1 cellular context compared by ENCODE assay signal in the genomic region with DNA sequence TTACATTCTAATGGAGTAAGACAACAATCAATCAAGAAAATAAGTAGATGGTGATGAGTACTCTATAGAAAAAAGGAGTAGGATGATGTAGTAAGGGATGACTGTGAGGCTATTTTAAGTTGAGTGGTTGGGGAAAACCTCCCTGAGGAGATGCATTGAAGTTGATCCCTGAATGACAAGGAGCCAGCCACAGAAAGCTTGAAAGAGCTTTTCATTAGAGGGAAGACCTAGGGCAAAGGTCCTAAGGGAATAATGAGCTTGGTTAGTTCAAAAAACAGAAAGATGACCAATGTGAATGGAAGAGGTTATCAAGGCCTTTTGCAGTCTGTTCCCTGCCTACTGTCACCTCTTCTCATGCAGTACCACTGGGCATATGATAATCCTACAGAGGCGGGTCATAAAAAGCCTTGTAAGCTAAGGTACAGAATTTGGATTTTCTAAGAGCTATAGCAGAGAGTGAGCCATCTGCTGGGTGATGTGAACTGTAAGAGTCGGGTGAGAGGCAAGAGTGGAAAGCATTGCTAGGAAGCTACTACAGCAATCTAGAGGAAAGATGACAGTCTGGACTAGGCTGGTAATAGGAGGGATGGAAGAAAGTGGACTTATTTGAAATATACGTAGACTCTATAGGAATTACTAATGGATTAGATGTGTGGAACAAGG.
TF ChIP-seq lines count a peak whose summit lies in the region.

No MANE protein-coding gene starts in this region.

TF ChIP-seq in SK-N-SH treated with all-trans-retinoic acid at 6 μM for 48 hours, 23 proteins besides CTCF, POLR2A, EP300 and RAD21 (continued from another document):
- TF ChIP-seq, protein P1, sequence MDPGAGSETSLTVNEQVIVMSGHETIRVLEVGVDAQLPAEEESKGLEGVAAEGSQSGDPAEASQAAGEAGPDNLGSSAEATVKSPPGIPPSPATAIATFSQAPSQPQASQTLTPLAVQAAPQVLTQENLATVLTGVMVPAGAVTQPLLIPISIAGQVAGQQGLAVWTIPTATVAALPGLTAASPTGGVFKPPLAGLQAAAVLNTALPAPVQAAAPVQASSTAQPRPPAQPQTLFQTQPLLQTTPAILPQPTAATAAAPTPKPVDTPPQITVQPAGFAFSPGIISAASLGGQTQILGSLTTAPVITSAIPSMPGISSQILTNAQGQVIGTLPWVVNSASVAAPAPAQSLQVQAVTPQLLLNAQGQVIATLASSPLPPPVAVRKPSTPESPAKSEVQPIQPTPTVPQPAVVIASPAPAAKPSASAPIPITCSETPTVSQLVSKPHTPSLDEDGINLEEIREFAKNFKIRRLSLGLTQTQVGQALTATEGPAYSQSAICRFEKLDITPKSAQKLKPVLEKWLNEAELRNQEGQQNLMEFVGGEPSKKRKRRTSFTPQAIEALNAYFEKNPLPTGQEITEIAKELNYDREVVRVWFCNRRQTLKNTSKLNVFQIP (CRISPR knock-in tag; IDR thresholded peaks at IDR 0.05; ENCODE audit: borderline replicate concordance, low read depth) = no peak
- TF ChIP-seq ZFP30 (CRISPR knock-in tag; IDR thresholded peaks at IDR 0.05) (no peak), PPARA (CRISPR knock-in tag; IDR thresholded peaks at IDR 0.05; ENCODE audit: borderline replicate concordance) (no peak)
- TF ChIP-seq, protein P2, sequence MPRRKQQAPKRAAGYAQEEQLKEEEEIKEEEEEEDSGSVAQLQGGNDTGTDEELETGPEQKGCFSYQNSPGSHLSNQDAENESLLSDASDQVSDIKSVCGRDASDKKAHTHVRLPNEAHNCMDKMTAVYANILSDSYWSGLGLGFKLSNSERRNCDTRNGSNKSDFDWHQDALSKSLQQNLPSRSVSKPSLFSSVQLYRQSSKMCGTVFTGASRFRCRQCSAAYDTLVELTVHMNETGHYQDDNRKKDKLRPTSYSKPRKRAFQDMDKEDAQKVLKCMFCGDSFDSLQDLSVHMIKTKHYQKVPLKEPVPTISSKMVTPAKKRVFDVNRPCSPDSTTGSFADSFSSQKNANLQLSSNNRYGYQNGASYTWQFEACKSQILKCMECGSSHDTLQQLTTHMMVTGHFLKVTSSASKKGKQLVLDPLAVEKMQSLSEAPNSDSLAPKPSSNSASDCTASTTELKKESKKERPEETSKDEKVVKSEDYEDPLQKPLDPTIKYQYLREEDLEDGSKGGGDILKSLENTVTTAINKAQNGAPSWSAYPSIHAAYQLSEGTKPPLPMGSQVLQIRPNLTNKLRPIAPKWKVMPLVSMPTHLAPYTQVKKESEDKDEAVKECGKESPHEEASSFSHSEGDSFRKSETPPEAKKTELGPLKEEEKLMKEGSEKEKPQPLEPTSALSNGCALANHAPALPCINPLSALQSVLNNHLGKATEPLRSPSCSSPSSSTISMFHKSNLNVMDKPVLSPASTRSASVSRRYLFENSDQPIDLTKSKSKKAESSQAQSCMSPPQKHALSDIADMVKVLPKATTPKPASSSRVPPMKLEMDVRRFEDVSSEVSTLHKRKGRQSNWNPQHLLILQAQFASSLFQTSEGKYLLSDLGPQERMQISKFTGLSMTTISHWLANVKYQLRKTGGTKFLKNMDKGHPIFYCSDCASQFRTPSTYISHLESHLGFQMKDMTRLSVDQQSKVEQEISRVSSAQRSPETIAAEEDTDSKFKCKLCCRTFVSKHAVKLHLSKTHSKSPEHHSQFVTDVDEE (CRISPR knock-in tag; IDR thresholded peaks at IDR 0.05) = no peak
- TF ChIP-seq, protein P3, sequence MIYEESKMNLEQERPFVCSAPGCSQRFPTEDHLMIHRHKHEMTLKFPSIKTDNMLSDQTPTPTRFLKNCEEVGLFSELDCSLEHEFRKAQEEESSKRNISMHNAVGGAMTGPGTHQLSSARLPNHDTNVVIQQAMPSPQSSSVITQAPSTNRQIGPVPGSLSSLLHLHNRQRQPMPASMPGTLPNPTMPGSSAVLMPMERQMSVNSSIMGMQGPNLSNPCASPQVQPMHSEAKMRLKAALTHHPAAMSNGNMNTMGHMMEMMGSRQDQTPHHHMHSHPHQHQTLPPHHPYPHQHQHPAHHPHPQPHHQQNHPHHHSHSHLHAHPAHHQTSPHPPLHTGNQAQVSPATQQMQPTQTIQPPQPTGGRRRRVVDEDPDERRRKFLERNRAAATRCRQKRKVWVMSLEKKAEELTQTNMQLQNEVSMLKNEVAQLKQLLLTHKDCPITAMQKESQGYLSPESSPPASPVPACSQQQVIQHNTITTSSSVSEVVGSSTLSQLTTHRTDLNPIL (CRISPR knock-in tag; IDR thresholded peaks at IDR 0.05; ENCODE audit: low read depth) = no peak
TF ChIP-seq in SK-N-SH treated with all-trans-retinoic acid at 6 μM for 48 hours: peak in this region for 0.
